ENCODE assay signal across 8 cellular contexts in genomic region chrX:137427061-137427778, GRCh38.
A peak's percentile ranks its signal among the peaks of the same experiment; 100 is the strongest.
DNase-seq lines count a peak whose midpoint lies in the region; ATAC-seq lines count a peak whose summit lies in the region.

No MANE protein-coding gene starts in this region.

- H3K27ac Mint-ChIP-seq in activated CD8-positive, alpha-beta memory T cell treated with anti-CD3 and anti-CD28 coated beads, Interleukin-2, amount 10 ng/mL, durations not matched to agents 7 days and 5 days = no peak overlapping the region
- H3K27ac Mint-ChIP-seq in activated T-helper 2 cell treated with anti-CD3 and anti-CD28 coated beads, Interferon-gamma antibody, Interleukin-2, Interleukin-4, amounts not matched to agents 10 μg/mL and 5 μg/mL and 100 μg/mL, durations not matched to agents 14 hours and 24 hours and 36 hours = no peak overlapping the region
- H3K27ac Mint-ChIP-seq in stimulated activated naive CD8-positive, alpha-beta T cell treated with anti-CD3 and anti-CD28 coated beads, Interleukin-15, amount 100 ng/mL, for 72 hours = no peak overlapping the region

- intact Hi-C loops in activated T-helper 2 cell treated with anti-CD3 and anti-CD28 coated beads, Interferon-gamma antibody, Interleukin-2, Interleukin-4, amounts not matched to agents 10 μg/mL and 5 μg/mL and 100 μg/mL, durations not matched to agents 14 hours and 24 hours and 36 hours (cut with micrococcal nuclease) = loop anchor here (2.0 to 5.0 kb wide), 2 partner anchors 120 to 140 kb away; partner anchors contain the start of gene ZIC3

- H3K9me3 Mint-ChIP-seq in activated CD8-positive, alpha-beta memory T cell treated with anti-CD3 and anti-CD28 coated beads, Interleukin-2, amount 10 ng/mL, durations not matched to agents 7 days and 5 days (ENCODE audit: low read depth) = no peaks in the 10 kb centered on the region
- no peaks in the 10 kb centered on the region for H3K9me3 Mint-ChIP-seq in activated T-helper 2 cell treated with anti-CD3 and anti-CD28 coated beads, Interferon-gamma antibody, Interleukin-2, Interleukin-4, amounts not matched to agents 10 μg/mL and 5 μg/mL and 100 μg/mL, durations not matched to agents 14 hours and 24 hours and 36 hours
- no peaks in the 10 kb centered on the region for H3K9me3 Mint-ChIP-seq in stimulated activated naive CD8-positive, alpha-beta T cell treated with anti-CD3 and anti-CD28 coated beads, Interleukin-15, amount 100 ng/mL, for 72 hours

- no peak overlapping the region for H3K27ac ChIP-seq in iPS-20b (ENCODE audit: low read length)

- H3K4me3 Mint-ChIP-seq in activated CD8-positive, alpha-beta memory T cell treated with anti-CD3 and anti-CD28 coated beads, Interleukin-2, amount 10 ng/mL, durations not matched to agents 7 days and 5 days = peak overlapping the region; percentile 35
- peak overlapping the region; percentile 58 for H3K4me3 Mint-ChIP-seq in activated T-helper 2 cell treated with anti-CD3 and anti-CD28 coated beads, Interferon-gamma antibody, Interleukin-2, Interleukin-4, amounts not matched to agents 10 μg/mL and 5 μg/mL and 100 μg/mL, durations not matched to agents 14 hours and 24 hours and 36 hours (ENCODE audit: low read depth)
- H3K4me3 Mint-ChIP-seq in stimulated activated naive CD8-positive, alpha-beta T cell treated with anti-CD3 and anti-CD28 coated beads, Interleukin-15, amount 100 ng/mL, for 72 hours = peak overlapping the region; percentile 83 to 88

- no peaks in the 10 kb centered on the region for H3K36me3 ChIP-seq in iPS-20b (ENCODE audit: insufficient read depth, low read depth, low read length)

- no peaks in the 10 kb centered on the region for H3K9me3 ChIP-seq in iPS-20b (ENCODE audit: insufficient read depth, low read depth, low read length)

- no peaks in the 10 kb centered on the region for H3K36me3 Mint-ChIP-seq in activated CD8-positive, alpha-beta memory T cell treated with anti-CD3 and anti-CD28 coated beads, Interleukin-2, amount 10 ng/mL, durations not matched to agents 7 days and 5 days
- no peaks in the 10 kb centered on the region for H3K36me3 Mint-ChIP-seq in activated T-helper 2 cell treated with anti-CD3 and anti-CD28 coated beads, Interferon-gamma antibody, Interleukin-2, Interleukin-4, amounts not matched to agents 10 μg/mL and 5 μg/mL and 100 μg/mL, durations not matched to agents 14 hours and 24 hours and 36 hours (ENCODE audit: low read depth)

- no peak for DNase-seq in activated CD8-positive, alpha-beta memory T cell treated with anti-CD3 and anti-CD28 coated beads, Interleukin-2, amount 10 ng/mL, durations not matched to agents 7 days and 5 days
- no peak for DNase-seq in activated CD8-positive, alpha-beta memory T cell treated with anti-CD3 and anti-CD28 coated beads, Interleukin-2, amount 50 U/mL, for 48 hours
- no peak for DNase-seq in activated T-helper 2 cell treated with anti-CD3 and anti-CD28 coated beads, Interferon-gamma antibody, Interleukin-2, Interleukin-4, amounts not matched to agents 10 μg/mL and 5 μg/mL and 100 μg/mL, durations not matched to agents 14 hours and 24 hours and 36 hours (ENCODE audit: low spot score)
- no peak for DNase-seq in stimulated activated naive CD8-positive, alpha-beta T cell treated with anti-CD3 and anti-CD28 coated beads, Interleukin-15, amount 100 ng/mL, for 72 hours
- no peak for DNase-seq in superior temporal gyrus (ENCODE audit: extremely low spot score)
- DNase-seq in activated CD8-positive, alpha-beta memory T cell treated with anti-CD3 and anti-CD28 coated beads for 24 hours = no peak
- no peak for DNase-seq in HuH-7.5 (ENCODE audit: low spot score)

- CTCF ChIA-PET in activated CD8-positive, alpha-beta memory T cell treated with anti-CD3 and anti-CD28 coated beads, Interleukin-2, amount 10 ng/mL, durations not matched to agents 7 days and 5 days (lab: Charles Lee) = no interaction called here

- H3K4me3 ChIP-seq in iPS-20b (ENCODE audit: low read length) = peak overlapping the region; percentile 69

- ATAC-seq in activated CD8-positive, alpha-beta memory T cell treated with anti-CD3 and anti-CD28 coated beads, Interleukin-2, amount 10 ng/mL, durations not matched to agents 7 days and 5 days = no peak
- ATAC-seq in stimulated activated naive CD8-positive, alpha-beta T cell treated with anti-CD3 and anti-CD28 coated beads, Interleukin-15, amount 100 ng/mL, for 72 hours = peak; percentile 35

- no peak overlapping the region for H3K9ac ChIP-seq in iPS-20b (ENCODE audit: low read depth, low read length)

- peaks cover 2% of the 10 kb centered on the region for H3K4me1 Mint-ChIP-seq in activated CD8-positive, alpha-beta memory T cell treated with anti-CD3 and anti-CD28 coated beads, Interleukin-2, amount 10 ng/mL, durations not matched to agents 7 days and 5 days
- peaks cover 2% of the 10 kb centered on the region for H3K4me1 Mint-ChIP-seq in activated T-helper 2 cell treated with anti-CD3 and anti-CD28 coated beads, Interferon-gamma antibody, Interleukin-2, Interleukin-4, amounts not matched to agents 10 μg/mL and 5 μg/mL and 100 μg/mL, durations not matched to agents 14 hours and 24 hours and 36 hours (ENCODE audit: low read depth)
- peaks cover 19% of the 10 kb centered on the region for H3K4me1 Mint-ChIP-seq in stimulated activated naive CD8-positive, alpha-beta T cell treated with anti-CD3 and anti-CD28 coated beads, Interleukin-15, amount 100 ng/mL, for 72 hours

- peaks cover 85% of the 10 kb centered on the region for H3K27me3 ChIP-seq in iPS-20b (ENCODE audit: insufficient read depth, low read length)

- peaks cover 61% of the 10 kb centered on the region for H3K27me3 Mint-ChIP-seq in activated CD8-positive, alpha-beta memory T cell treated with anti-CD3 and anti-CD28 coated beads, Interleukin-2, amount 10 ng/mL, durations not matched to agents 7 days and 5 days
- H3K27me3 Mint-ChIP-seq in activated T-helper 2 cell treated with anti-CD3 and anti-CD28 coated beads, Interferon-gamma antibody, Interleukin-2, Interleukin-4, amounts not matched to agents 10 μg/mL and 5 μg/mL and 100 μg/mL, durations not matched to agents 14 hours and 24 hours and 36 hours (ENCODE audit: low read depth) = peaks cover 57% of the 10 kb centered on the region
- H3K27me3 Mint-ChIP-seq in stimulated activated naive CD8-positive, alpha-beta T cell treated with anti-CD3 and anti-CD28 coated beads, Interleukin-15, amount 100 ng/mL, for 72 hours = peaks cover 91% of the 10 kb centered on the region

- H3K4me1 ChIP-seq in iPS-20b (ENCODE audit: insufficient read depth, low read length) = peaks cover 8% of the 10 kb centered on the region; the same call in 1 of the 2 replicates

Comparison
In these comparisons a context has a peak if more than half of its experiments do, and no peak if none do; other contexts are left out.
1. H3K4me3 Mint-ChIP-seq: peak in every context shown above with its lines; median percentile 86 in stimulated activated naive CD8-positive, alpha-beta T cell treated with anti-CD3 and anti-CD28 coated beads, Interleukin-15, amount 100 ng/mL, for 72 hours; 58 in activated T-helper 2 cell treated with anti-CD3 and anti-CD28 coated beads, Interferon-gamma antibody, Interleukin-2, Interleukin-4, amounts not matched to agents 10 μg/mL and 5 μg/mL and 100 μg/mL, durations not matched to agents 14 hours and 24 hours and 36 hours; 35 in activated CD8-positive, alpha-beta memory T cell treated with anti-CD3 and anti-CD28 coated beads, Interleukin-2, amount 10 ng/mL, durations not matched to agents 7 days and 5 days.